20 cellular contexts compared by ENCODE assay signal in the genomic region with DNA sequence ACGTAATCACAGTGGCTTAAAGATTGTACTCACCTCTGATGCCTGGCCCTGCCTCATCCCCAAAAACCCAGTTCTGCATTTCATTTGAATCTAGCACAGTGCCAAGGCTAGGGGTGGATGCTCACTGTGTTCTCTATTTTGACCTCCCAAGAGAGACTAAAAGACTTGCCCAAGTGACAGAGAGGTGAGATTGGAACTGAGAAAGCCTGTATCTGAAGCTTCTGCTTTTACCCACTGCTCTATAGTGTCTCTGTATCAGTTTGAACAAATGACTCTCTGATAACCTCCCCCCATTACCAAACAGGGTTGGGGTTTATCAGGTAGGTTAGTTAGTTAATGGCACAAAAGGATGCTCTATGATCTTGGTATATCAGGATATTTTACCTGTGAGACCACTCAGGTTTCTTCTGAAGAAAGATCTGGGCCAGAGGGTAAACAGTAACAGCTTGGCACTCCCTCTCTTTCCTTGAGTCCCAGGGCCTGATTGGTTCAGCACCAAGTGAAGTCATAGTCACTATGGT. TPM values are rescaled to one million over a fixed set of nuclear protein-coding genes. Genes with fewer than 3 reads are reported as not detected.
"Had no signal": no experiment of that assay in that cellular context is flagged by ENCODE, and none has a peak within 500 bp of the region (broad histone marks: within the 10 kb centered on the region; RNA-seq: fewer than 3 reads in every experiment).

Gene ETDB, minus strand, starts transcription at position 471 of the 521 bp plus-strand sequence. CDS start 1,265 bp downstream, outside the sequence.

RNA-seq across cellular contexts. Expression of gene ETDB, which starts in this region (rescaled TPM):
- total RNA-seq: colonic mucosa, dermis microvascular lymphatic vessel endothelial cell, endodermal cell, esophagus mucosa, esophagus squamous epithelium, gastrocnemius medialis, glomerular endothelial cell, heart right ventricle, kidney epithelial cell, left cardiac atrium, left lung, left ventricle myocardium superior, lower leg skin, lower lobe of right lung, lung microvascular endothelial cell, mesenteric fat pad, mesothelial cell of epicardium, mucosa of descending colon, myocyte had no signal
- polyA plus RNA-seq: heart right ventricle, keratinocyte had no signal
